17 cellular contexts compared by ENCODE assay signal in genomic region chr11:105071060-105071732, GRCh38. TPM values are rescaled to one million over a fixed set of nuclear protein-coding genes. Genes with fewer than 3 reads are reported as not detected.
DNase-seq lines count a peak whose midpoint lies in the region; ATAC-seq, FAIRE-seq and TF ChIP-seq lines count a peak whose summit lies in the region.
"Had no signal": no experiment of that assay in that cellular context is flagged by ENCODE, and none has a peak within 500 bp of the region (broad histone marks: within the 10 kb centered on the region; RNA-seq: fewer than 3 reads in every experiment).

No MANE protein-coding gene starts in this region.

- H3K4me3 ChIP-seq in bronchial epithelial cell (ENCODE audit: low read depth, low read length): no peak overlapping the region
- H3K4me3 ChIP-seq: lung, transverse colon had no signal

- no peaks in the 10 kb centered on the region for H3K27me3 ChIP-seq in bronchial epithelial cell (ENCODE audit: control insufficient read depth, insufficient read depth, low read length)
- H3K27me3 ChIP-seq: transverse colon had no signal

- no peaks in the 10 kb centered on the region for H3K36me3 Mint-ChIP-seq in activated T-cell treated with anti-CD3 and anti-CD28 coated beads, Interleukin-2, amount 50 U/mL, for 72 hours (ENCODE audit: insufficient read depth in 2 of 2)
- H3K36me3 Mint-ChIP-seq in natural killer cell treated with Interleukin-12 subunit alpha and Interleukin-12 subunit beta and Interleukin-15 and Interleukin-18, amount 100 ng/mL, for 72 hours: no peaks in the 10 kb centered on the region

- TF ChIP-seq CTCF in bronchial epithelial cell (IDR thresholded peaks at IDR 0.05; ENCODE audit: insufficient read depth, low read length, severe bottlenecking): no peak

- peaks cover 12% of the 10 kb centered on the region for H3K27me3 Mint-ChIP-seq in activated T-cell treated with anti-CD3 and anti-CD28 coated beads, Interleukin-2, amount 50 U/mL, for 72 hours (ENCODE audit: low read depth)
- peaks cover 0 to 6% of the 10 kb centered on the region in 2 donors for H3K27me3 Mint-ChIP-seq in natural killer cell treated with Interleukin-12 subunit alpha and Interleukin-12 subunit beta and Interleukin-15 and Interleukin-18, amount 100 ng/mL, for 72 hours

- ATAC-seq in activated T-cell treated with anti-CD3 and anti-CD28 coated beads, Interleukin-2, amount 50 U/mL, for 72 hours (replicated peaks in 1 of 2): peak in 1 of 2 donors; percentile 26
- ATAC-seq in natural killer cell treated with Interleukin-12 subunit alpha and Interleukin-12 subunit beta and Interleukin-15 and Interleukin-18, amount 100 ng/mL, for 72 hours: no peak
- ATAC-seq in GM21515 (IDR thresholded peaks at IDR 0.05; ENCODE audit: unreplicated experiment) (no peak), GM18867 (IDR thresholded peaks at IDR 0.05; ENCODE audit: unreplicated experiment) (no peak)
- ATAC-seq: HCT116 had no signal

- H3K4me3 Mint-ChIP-seq in activated T-cell treated with anti-CD3 and anti-CD28 coated beads, Interleukin-2, amount 50 U/mL, for 72 hours: peak overlapping the region; percentile 72 to 76
- H3K4me3 Mint-ChIP-seq in natural killer cell treated with Interleukin-12 subunit alpha and Interleukin-12 subunit beta and Interleukin-15 and Interleukin-18, amount 100 ng/mL, for 72 hours: peak overlapping the region; percentile 36
- H3K4me3 Mint-ChIP-seq: neural crest cell had no signal

- no peak for DNase-seq in activated T-cell treated with anti-CD3 and anti-CD28 coated beads, Interleukin-2, amount 50 U/mL, for 72 hours
- no peak for DNase-seq in activated T-cell treated with anti-CD3 and anti-CD28 coated beads, Interleukin-2, amount 50 U/mL, for 48 hours
- DNase-seq in MV-4-11 (lab: John Stamatoyannopoulos, UW) (peak; percentile 44), bronchial epithelial cell (ENCODE audit: low read depth) (peak; percentile 49), erythroblast (lab: John Stamatoyannopoulos, UW) (no peak)
- no peak for DNase-seq in natural killer cell treated with Interleukin-12 subunit alpha and Interleukin-12 subunit beta and Interleukin-15 and Interleukin-18, amount 100 ng/mL, for 72 hours (ENCODE audit: low spot score)
- DNase-seq: Calu3; GDM1; NCI-H1105; retina; stimulated activated CD8-positive, alpha-beta memory T cell treated with anti-CD3 and anti-CD28 coated beads, Interleukin-4, amount 100 ng/mL, for 48 hours; transverse colon had no signal

- no peaks in the 10 kb centered on the region for H3K36me3 ChIP-seq in bronchial epithelial cell (ENCODE audit: control insufficient read depth, insufficient read depth, low read length)
- H3K36me3 ChIP-seq: transverse colon had no signal

- peaks cover 18% of the 10 kb centered on the region for H3K4me1 Mint-ChIP-seq in activated T-cell treated with anti-CD3 and anti-CD28 coated beads, Interleukin-2, amount 50 U/mL, for 72 hours (ENCODE audit: low read depth)
- H3K4me1 Mint-ChIP-seq in natural killer cell treated with Interleukin-12 subunit alpha and Interleukin-12 subunit beta and Interleukin-15 and Interleukin-18, amount 100 ng/mL, for 72 hours (ENCODE audit: low read depth in 2 of 2): peaks cover 3 to 14% of the 10 kb centered on the region in 2 donors
- H3K4me1 Mint-ChIP-seq: neural crest cell had no signal

- TF ChIP-seq POLR2A in erythroblast (IDR thresholded peaks at IDR 0.05; ENCODE audit: low read length): no peak

- H3K27ac Mint-ChIP-seq in activated T-cell treated with anti-CD3 and anti-CD28 coated beads, Interleukin-2, amount 50 U/mL, for 72 hours: peak overlapping the region; percentile 16
- no peak overlapping the region for H3K27ac Mint-ChIP-seq in natural killer cell treated with Interleukin-12 subunit alpha and Interleukin-12 subunit beta and Interleukin-15 and Interleukin-18, amount 100 ng/mL, for 72 hours

- H3K9me3 Mint-ChIP-seq in activated T-cell treated with anti-CD3 and anti-CD28 coated beads, Interleukin-2, amount 50 U/mL, for 72 hours: no peaks in the 10 kb centered on the region
- no peaks in the 10 kb centered on the region for H3K9me3 Mint-ChIP-seq in natural killer cell treated with Interleukin-12 subunit alpha and Interleukin-12 subunit beta and Interleukin-15 and Interleukin-18, amount 100 ng/mL, for 72 hours
- H3K9me3 Mint-ChIP-seq: neural crest cell had no signal

- FAIRE-seq in bronchial epithelial cell (lab: Jason Lieb, UNC): no peak

RNA-seq across cellular contexts. Expression of gene CARD16, which starts 26.1 kb away (rescaled TPM):
- total RNA-seq in activated T-cell treated with anti-CD3 and anti-CD28 coated beads, Interleukin-2, amount 50 U/mL, for 72 hours: 10 to 100 TPM in 1 of 2 donors, 1 to 10 TPM in 1; 8.0 to 10.8 TPM
- 0.53 and 2.4 TPM in 2 replicates for total RNA-seq in bronchial epithelial cell
- 10 to 100 TPM; 17.1 to 58.3 TPM for total RNA-seq in natural killer cell treated with Interleukin-12 subunit alpha and Interleukin-12 subunit beta and Interleukin-15 and Interleukin-18, amount 100 ng/mL, for 72 hours
- total RNA-seq: neural crest cell had no signal

RNA-seq across cellular contexts. Expression of gene CASP1, which starts 36.3 kb away (rescaled TPM):
- 10 to 100 TPM; 20.4 to 23.9 TPM for total RNA-seq in activated T-cell treated with anti-CD3 and anti-CD28 coated beads, Interleukin-2, amount 50 U/mL, for 72 hours
- 10.8 and 69.3 TPM in 2 replicates for total RNA-seq in bronchial epithelial cell
- 10 to 100 TPM; 43.8 to 84.8 TPM for total RNA-seq in natural killer cell treated with Interleukin-12 subunit alpha and Interleukin-12 subunit beta and Interleukin-15 and Interleukin-18, amount 100 ng/mL, for 72 hours
- total RNA-seq: neural crest cell had no signal

RNA-seq across cellular contexts. Expression of gene CASP5, which starts 48.2 kb away (rescaled TPM):
- total RNA-seq in activated T-cell treated with anti-CD3 and anti-CD28 coated beads, Interleukin-2, amount 50 U/mL, for 72 hours: not detected
- 6.9 TPM in 1 of 2 replicates, not detected in the other for total RNA-seq in bronchial epithelial cell
- total RNA-seq in natural killer cell treated with Interleukin-12 subunit alpha and Interleukin-12 subunit beta and Interleukin-15 and Interleukin-18, amount 100 ng/mL, for 72 hours: under 1 TPM in 1 of 2 donors, not detected in 1; 0.33 TPM
- total RNA-seq: Calu3, neural crest cell had no signal

Comparison
In these comparisons a context has a peak if more than half of its experiments do, and no peak if none do; other contexts are left out.
1. DNase-seq: peak in MV-4-11 (single experiment) and bronchial epithelial cell (single experiment); none in activated T-cell treated with anti-CD3 and anti-CD28 coated beads, Interleukin-2, amount 50 U/mL, for 72 hours (0 of 2), activated T-cell treated with anti-CD3 and anti-CD28 coated beads, Interleukin-2, amount 50 U/mL, for 48 hours (0 of 2), natural killer cell treated with Interleukin-12 subunit alpha and Interleukin-12 subunit beta and Interleukin-15 and Interleukin-18, amount 100 ng/mL, for 72 hours (single experiment) and erythroblast (0 of 2).